ENCODE assay signal across 1 cellular context in the genomic region with DNA sequence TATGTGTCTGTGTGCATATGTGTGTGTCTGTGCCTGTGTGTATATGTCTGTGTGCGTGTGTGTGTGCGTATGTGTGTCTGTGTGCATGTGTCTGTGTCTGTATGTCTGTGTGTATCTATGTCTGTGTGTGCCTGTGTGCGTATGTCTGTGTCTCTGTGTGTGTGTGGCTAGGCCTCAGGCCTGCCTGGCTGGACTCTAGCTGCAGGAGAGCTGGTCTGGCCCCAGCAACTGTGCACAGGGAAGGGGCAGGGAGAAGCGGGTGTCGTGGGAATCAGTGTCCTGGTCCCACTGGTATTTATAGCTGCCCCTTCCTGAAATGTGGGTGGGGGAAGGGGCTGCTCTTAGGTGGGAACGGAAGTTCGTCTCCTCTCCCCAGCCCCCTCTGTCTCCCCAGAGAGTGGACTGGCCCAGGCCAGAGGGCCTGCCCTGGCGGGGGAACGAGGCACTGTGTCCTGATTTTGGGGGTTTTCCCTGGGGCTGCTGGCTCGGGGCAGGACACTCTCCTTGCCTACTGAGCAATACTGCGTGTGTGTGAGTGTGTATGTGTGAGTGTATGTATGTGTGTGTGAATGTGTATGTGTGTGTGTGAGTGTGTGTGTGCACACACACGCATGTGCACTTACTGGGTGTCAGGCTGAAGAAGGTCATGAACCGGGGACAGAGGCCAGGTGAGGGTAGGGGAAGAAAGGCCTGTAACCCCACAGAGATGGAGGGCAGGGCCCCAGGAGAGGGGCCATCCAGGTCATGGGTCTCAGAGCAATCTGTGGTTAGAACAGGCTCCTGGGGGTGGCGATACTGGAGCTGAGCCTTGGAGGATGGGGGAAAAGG.
TF ChIP-seq lines count a peak whose summit lies in the region.

No MANE protein-coding gene starts in this region.

TF ChIP-seq in WTC11, 78 proteins besides CTCF, POLR2A, EP300 and RAD21 (continued from another document):
- TF ChIP-seq ZNF396 (CRISPR knock-in tag; IDR thresholded peaks at IDR 0.05; ENCODE audit: borderline replicate concordance) (no peak), ZNF232 (CRISPR knock-in tag; IDR thresholded peaks at IDR 0.05) (no peak)
